ENCODE assay signal across 8 cellular contexts in genomic region chr5:76180817-76181805, GRCh38.
DNase-seq lines count a peak whose midpoint lies in the region; ATAC-seq and TF ChIP-seq lines count a peak whose summit lies in the region.

No MANE protein-coding gene starts in this region.

- TF ChIP-seq EP300 in sigmoid colon (IDR thresholded peaks at IDR 0.05), result no peak

- no peaks in the 10 kb centered on the region for H3K9me3 ChIP-seq in sigmoid colon

- H3K27ac Mint-ChIP-seq in central memory CD8-positive, alpha-beta T cell (ENCODE audit: low read depth), result no peak overlapping the region
- no peak overlapping the region for H3K27ac Mint-ChIP-seq in nephron progenitor cell

- peaks cover 6% of the 10 kb centered on the region for H3K4me1 Mint-ChIP-seq in central memory CD8-positive, alpha-beta T cell
- H3K4me1 Mint-ChIP-seq in nephron progenitor cell, result peaks cover 6% of the 10 kb centered on the region

- ATAC-seq in GM18907 (IDR thresholded peaks at IDR 0.05; ENCODE audit: unreplicated experiment) (peak; percentile 65), HG03521 (IDR thresholded peaks at IDR 0.05; ENCODE audit: unreplicated experiment) (peak; percentile 83), HG03108 (IDR thresholded peaks at IDR 0.05; ENCODE audit: unreplicated experiment) (no peak)
- peak; percentile 68 for ATAC-seq in central memory CD8-positive, alpha-beta T cell (replicated peaks; ENCODE audit: extremely low read depth, poor library complexity, severe bottlenecking)

- H3K27ac ChIP-seq in sigmoid colon, result no peak overlapping the region

- DNase-seq in AML-193 (lab: John Stamatoyannopoulos, UW) (peak; percentile 83), nephron progenitor cell (no peak), hepatic stellate cell (ENCODE audit: low spot score) (no peak), sigmoid colon (no peak)
- no peak for DNase-seq in central memory CD8-positive, alpha-beta T cell (ENCODE audit: low spot score in 2 of 2)

- no peak overlapping the region for H3K4me3 Mint-ChIP-seq in central memory CD8-positive, alpha-beta T cell
- H3K4me3 Mint-ChIP-seq in nephron progenitor cell, result no peak overlapping the region

- no peaks in the 10 kb centered on the region for H3K9me3 Mint-ChIP-seq in central memory CD8-positive, alpha-beta T cell
- H3K9me3 Mint-ChIP-seq in nephron progenitor cell, result peaks cover 15% of the 10 kb centered on the region

- no peak for TF ChIP-seq POLR2A in sigmoid colon (IDR thresholded peaks at IDR 0.05)

- intact Hi-C loops in sigmoid colon (cut with DNase I), result no loop called here

- H3K36me3 ChIP-seq in sigmoid colon, result no peaks in the 10 kb centered on the region

- WGBS in sigmoid colon, 2 donors, result 43 to 62% methylated on average over 8 of the region's 8 CpGs

- no peak overlapping the region for H3K4me3 ChIP-seq in sigmoid colon

- H3K36me3 Mint-ChIP-seq in central memory CD8-positive, alpha-beta T cell (ENCODE audit: insufficient read depth), result no peaks in the 10 kb centered on the region
- no peaks in the 10 kb centered on the region for H3K36me3 Mint-ChIP-seq in nephron progenitor cell (ENCODE audit: low read depth)

- no peak for TF ChIP-seq CTCF in nephron progenitor cell (IDR thresholded peaks at IDR 0.05)
- no peak for TF ChIP-seq CTCF in sigmoid colon (IDR thresholded peaks at IDR 0.05)

- H3K27me3 Mint-ChIP-seq in central memory CD8-positive, alpha-beta T cell, result no peaks in the 10 kb centered on the region
- peaks cover 3% of the 10 kb centered on the region for H3K27me3 Mint-ChIP-seq in nephron progenitor cell (ENCODE audit: low read depth, poor library complexity)

- no peaks in the 10 kb centered on the region for H3K4me1 ChIP-seq in sigmoid colon

- no peaks in the 10 kb centered on the region for H3K27me3 ChIP-seq in sigmoid colon

Comparison
In these comparisons a context has a peak if more than half of its experiments do, and no peak if none do; other contexts are left out.
1. DNase-seq: peak in AML-193 (2 of 2); none in central memory CD8-positive, alpha-beta T cell (0 of 2), nephron progenitor cell (single experiment), hepatic stellate cell (single experiment) and sigmoid colon (single experiment).